ENCODE assay signal across 11 cellular contexts in the genomic region with DNA sequence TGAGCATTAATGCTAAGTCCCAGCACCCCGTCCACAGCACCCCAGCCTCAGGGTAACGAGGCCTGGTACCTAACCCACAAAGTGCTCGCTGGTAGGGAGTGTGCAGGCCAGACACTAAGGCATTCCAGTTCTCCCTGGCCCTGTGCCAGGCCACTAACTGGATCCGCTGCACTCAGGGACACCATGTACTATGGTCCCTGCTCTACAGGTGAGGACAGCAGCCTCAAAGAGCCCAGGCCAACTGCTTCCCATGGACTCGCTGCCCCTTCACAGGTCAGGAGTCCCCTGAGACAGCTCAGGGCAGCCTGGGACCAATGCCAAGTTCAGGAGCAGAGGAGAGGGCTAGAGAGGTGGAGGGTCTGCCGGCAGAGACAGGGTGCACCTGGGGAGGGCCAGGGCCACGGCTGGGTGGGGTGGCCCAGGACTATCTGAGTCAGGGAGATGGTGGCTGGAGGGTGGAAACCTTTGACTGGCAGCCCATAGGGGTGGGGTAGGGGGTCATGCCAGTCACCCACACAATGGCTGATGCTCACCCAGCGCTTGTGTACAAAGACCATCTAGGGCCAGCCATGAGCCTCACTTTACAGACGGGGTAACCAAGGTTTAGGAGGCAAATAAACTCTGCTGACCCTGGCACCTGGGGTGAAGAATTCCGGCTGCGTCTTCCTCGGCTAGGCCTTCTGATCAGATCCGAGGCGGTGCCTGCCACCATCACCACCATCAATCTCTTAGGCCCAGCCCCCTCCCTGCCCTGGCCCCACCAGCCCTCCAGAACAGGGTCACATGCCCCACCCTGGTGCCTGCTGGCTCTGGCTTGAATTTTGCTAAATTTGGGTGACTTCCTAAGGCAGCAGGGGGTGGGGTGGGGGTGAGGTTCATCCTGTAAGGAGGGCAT. TPM values are rescaled to one million over a fixed set of nuclear protein-coding genes. Genes with fewer than 3 reads are reported as not detected.
DNase-seq lines count a peak whose midpoint lies in the region; ATAC-seq, FAIRE-seq and TF ChIP-seq lines count a peak whose summit lies in the region.
"Had no signal": no experiment of that assay in that cellular context is flagged by ENCODE, and none has a peak within 500 bp of the region (broad histone marks: within the 10 kb centered on the region; RNA-seq: fewer than 3 reads in every experiment).

No MANE protein-coding gene starts in this region.

- peak overlapping the region; percentile 39 to 66 (median 54) for H3K4me3 ChIP-seq in BLaER1 treated with 17β-estradiol and CSF1 and Interleukin-3, amounts not matched to agents 10 nM and 100 nM
- H3K4me3 ChIP-seq in astrocyte (ENCODE audit: insufficient read depth, low read depth, low read length) = peak overlapping the region; percentile 59
- peak overlapping the region; percentile 20; the same call in 1 of the 2 replicates for H3K4me3 ChIP-seq in iPS DF 6.9 (ENCODE audit: low read length)

- WGBS in iPS DF 6.9 (ENCODE audit: insufficient coverage, insufficient read length) = no CpG with 5 or more reads among the region's 14 CpGs

- peak overlapping the region in 10 of 11 experiments; percentile 47 to 63 (median 57); a peak in 15 of 22 replicates for H3K9ac ChIP-seq in BLaER1 treated with 17β-estradiol and CSF1 and Interleukin-3, amounts not matched to agents 10 nM and 100 nM
- peak overlapping the region; percentile 70 for H3K9ac ChIP-seq in astrocyte (ENCODE audit: low read length)

- no peaks in the 10 kb centered on the region for H3K9me3 Mint-ChIP-seq in astrocyte (ENCODE audit: unreplicated experiment)
- no peaks in the 10 kb centered on the region for H3K9me3 Mint-ChIP-seq in progenitor cell of endocrine pancreas (ENCODE audit: low read depth)

- peaks cover 85 to 100% (median 98%) of the 10 kb centered on the region in 11 experiments; a peak in 21 of 22 replicates for H4K20me1 ChIP-seq in BLaER1 treated with 17β-estradiol and CSF1 and Interleukin-3, amounts not matched to agents 10 nM and 100 nM
- peaks cover 91% of the 10 kb centered on the region for H4K20me1 ChIP-seq in astrocyte (ENCODE audit: insufficient read depth, low read length)

- no peaks in the 10 kb centered on the region for H3K9me3 ChIP-seq in BLaER1 treated with 17β-estradiol and CSF1 and Interleukin-3, amounts not matched to agents 10 nM and 100 nM (replicated peaks in 1 of 11)
- no peaks in the 10 kb centered on the region for H3K9me3 ChIP-seq in astrocyte (ENCODE audit: insufficient read depth, low read depth, low read length)
- H3K9me3 ChIP-seq in iPS DF 6.9 (ENCODE audit: control insufficient read depth, insufficient read depth, low read length) = no peaks in the 10 kb centered on the region

- peak overlapping the region; percentile 89 to 99 (median 96) for H3K4me2 ChIP-seq in BLaER1 treated with 17β-estradiol and CSF1 and Interleukin-3, amounts not matched to agents 10 nM and 100 nM
- H3K4me2 ChIP-seq in astrocyte (ENCODE audit: low read length) = peak overlapping the region; percentile 95

- peak overlapping the region in 1 of 11 experiments; percentile 23; a peak in 1 of 22 replicates for H3K27ac ChIP-seq in BLaER1 treated with 17β-estradiol and CSF1 and Interleukin-3, amounts not matched to agents 10 nM and 100 nM
- H3K27ac ChIP-seq in astrocyte (ENCODE audit: low read depth, low read length) = no peak overlapping the region
- H3K27ac ChIP-seq in iPS DF 6.9 (ENCODE audit: low read length) = no peak overlapping the region

- peaks cover 96% of the 10 kb centered on the region for H3K79me2 ChIP-seq in astrocyte (ENCODE audit: insufficient read depth, low read length)

- peak overlapping the region; percentile 53 for H2AFZ ChIP-seq in astrocyte (ENCODE audit: low read depth, low read length)

- peaks cover 62 to 96% (median 95%) of the 10 kb centered on the region in 10 experiments for H3K4me1 ChIP-seq in BLaER1 treated with 17β-estradiol and CSF1 and Interleukin-3, amounts not matched to agents 10 nM and 100 nM
- H3K4me1 ChIP-seq in astrocyte (ENCODE audit: insufficient read depth, low read length) (peaks cover 42% of the 10 kb centered on the region), iPS DF 6.9 (ENCODE audit: control insufficient read depth, insufficient read depth, low read length) (peaks cover 16% of the 10 kb centered on the region)

- peaks cover 6% of the 10 kb centered on the region for H3K36me3 Mint-ChIP-seq in astrocyte (ENCODE audit: low read depth, unreplicated experiment)
- no peaks in the 10 kb centered on the region for H3K36me3 Mint-ChIP-seq in progenitor cell of endocrine pancreas (ENCODE audit: insufficient read depth)

- DNase-seq in astrocyte (ENCODE audit: low read depth) (no peak), iPS DF 6.9 (ENCODE audit: low read depth, low spot score) (no peak), progenitor cell of endocrine pancreas (ENCODE audit: low spot score, unreplicated experiment) (no peak), NCI-H774 (lab: John Stamatoyannopoulos, UW) (no peak), NCI-H2081 treated with DMSO at 0.1 percent for 48 hours (lab: John Stamatoyannopoulos, UW) (no peak), NK-92 (lab: John Stamatoyannopoulos, UW; ENCODE audit: unreplicated experiment) (no peak)
- DNase-seq: activated gamma-delta T cell treated with Interleukin-2 at 50 U/mL for 16 hours had no signal

- H3K27me3 Mint-ChIP-seq in astrocyte (ENCODE audit: low read depth, unreplicated experiment) (no peaks in the 10 kb centered on the region), progenitor cell of endocrine pancreas (peaks cover 76% of the 10 kb centered on the region)

- ATAC-seq in GM21576 (IDR thresholded peaks at IDR 0.05; ENCODE audit: unreplicated experiment) = no peak

- FAIRE-seq in astrocyte (lab: Jason Lieb, UNC) = no peak

- H3K4me3 Mint-ChIP-seq in astrocyte (ENCODE audit: unreplicated experiment) (peak overlapping the region; percentile 78), progenitor cell of endocrine pancreas (ENCODE audit: low read depth) (peak overlapping the region; percentile 68)

- no peak overlapping the region for H3K27ac Mint-ChIP-seq in astrocyte (ENCODE audit: unreplicated experiment)
- no peak overlapping the region for H3K27ac Mint-ChIP-seq in progenitor cell of endocrine pancreas

- no peaks in the 10 kb centered on the region for H3K36me3 ChIP-seq in BLaER1 treated with 17β-estradiol and CSF1 and Interleukin-3, amounts not matched to agents 10 nM and 100 nM
- H3K36me3 ChIP-seq in astrocyte (ENCODE audit: insufficient read depth, low read length) (no peaks in the 10 kb centered on the region), iPS DF 6.9 (ENCODE audit: control insufficient read depth, insufficient read depth, low read length) (no peaks in the 10 kb centered on the region)

- TF ChIP-seq CTCF in astrocyte (IDR thresholded peaks at IDR 0.05; ENCODE audit: insufficient read depth, low read depth, low read length) (no peak), progenitor cell of endocrine pancreas (IDR thresholded peaks at IDR 0.05; ENCODE audit: unreplicated experiment) (no peak)

- peaks cover 31% of the 10 kb centered on the region for H3K4me1 Mint-ChIP-seq in astrocyte (ENCODE audit: low read depth, unreplicated experiment)
- peaks cover 5% of the 10 kb centered on the region for H3K4me1 Mint-ChIP-seq in progenitor cell of endocrine pancreas (ENCODE audit: low read depth)

- 0 out of 22 replicates have a peak, but pooled peaks cover 0 to 4% (median 0%) of the 10 kb centered on the region in 11 experiments for H3K27me3 ChIP-seq in BLaER1 treated with 17β-estradiol and CSF1 and Interleukin-3, amounts not matched to agents 10 nM and 100 nM
- no peaks in the 10 kb centered on the region for H3K27me3 ChIP-seq in astrocyte (ENCODE audit: insufficient read depth, low read length)
- no peaks in the 10 kb centered on the region for H3K27me3 ChIP-seq in iPS DF 6.9 (ENCODE audit: control insufficient read depth, insufficient read depth, low read length)

RNA-seq across cellular contexts. Expression of gene OSBPL5, which starts 5.6 kb away (rescaled TPM):
- total RNA-seq in astrocyte (29.0 and 34.2 TPM in 2 replicates), progenitor cell of endocrine pancreas (11.9 and 13.3 TPM in 2 replicates)

RNA-seq across cellular contexts. Expression of gene MRGPRG, which starts 59.1 kb away (rescaled TPM):
- total RNA-seq in astrocyte = not detected in 2 replicates
- not detected in 2 replicates for total RNA-seq in progenitor cell of endocrine pancreas
- total RNA-seq: Daoy, pulmonary artery endothelial cell had no signal
